17 cellular contexts compared by ENCODE assay signal in the genomic region with DNA sequence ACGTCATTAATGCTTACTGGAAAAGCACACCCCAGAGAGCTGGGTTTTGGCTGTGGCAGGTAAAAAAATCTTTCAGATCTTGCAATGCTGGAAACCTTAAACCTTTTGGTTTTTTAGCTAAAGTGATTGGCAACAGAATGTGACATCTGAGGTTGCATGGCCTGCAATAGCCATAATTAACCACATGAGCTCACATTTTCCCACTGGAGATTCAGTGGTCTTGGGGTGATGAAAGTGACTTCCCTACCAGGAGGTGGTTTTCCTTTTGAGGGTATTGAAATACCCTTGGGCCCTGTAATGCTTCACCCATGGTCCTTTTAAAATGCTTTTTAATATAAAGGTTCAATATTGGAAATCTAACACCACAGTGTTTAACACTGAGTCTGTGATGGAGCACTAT.
"Had no signal": no experiment of that assay in that cellular context is flagged by ENCODE, and none has a peak within 500 bp of the region (broad histone marks: within the 10 kb centered on the region; RNA-seq: fewer than 3 reads in every experiment).

No MANE protein-coding gene starts in this region.

- H3K4me3 ChIP-seq: dorsolateral prefrontal cortex, spleen, stomach, thoracic aorta, transverse colon had no signal

- H3K27me3 ChIP-seq: dorsolateral prefrontal cortex, neutrophil, spleen, stomach, transverse colon had no signal

- H3K27ac Mint-ChIP-seq: naive thymus-derived CD4-positive, alpha-beta T cell; nephron progenitor cell had no signal

- H3K4me3 Mint-ChIP-seq: naive thymus-derived CD4-positive, alpha-beta T cell; nephron progenitor cell had no signal

- H3K27me3 Mint-ChIP-seq: naive thymus-derived CD4-positive, alpha-beta T cell had no signal

- H3K36me3 ChIP-seq: neutrophil had no signal

- H3K4me1 ChIP-seq: spleen, stomach, transverse colon had no signal

- H3K27ac ChIP-seq: dorsolateral prefrontal cortex, neutrophil, spleen, stomach, thoracic aorta, transverse colon had no signal

- DNase-seq: cortex of kidney; dorsolateral prefrontal cortex; effector CD8-positive, alpha-beta T cell; islet precursor cell; mammary epithelial cell; naive thymus-derived CD4-positive, alpha-beta T cell; nephron progenitor cell; spleen; stimulated activated CD4-positive, alpha-beta T cell treated with anti-CD3 and anti-CD28 coated beads, Interleukin-15, amount 100 ng/mL, for 24 hours; stimulated activated CD4-positive, alpha-beta T cell treated with anti-CD3 and anti-CD28 coated beads, Interleukin-1b, Interleukin-23, amount 100 ng/mL, for 48 hours; stimulated activated CD4-positive, alpha-beta T cell treated with anti-CD3 and anti-CD28 coated beads, Interleukin-4, amount 100 ng/mL, for 24 hours; stimulated activated naive CD4-positive, alpha-beta T cell; stomach; substantia nigra; transverse colon had no signal

- H3K9me3 ChIP-seq: neutrophil, stomach had no signal
